In the genomic region with DNA sequence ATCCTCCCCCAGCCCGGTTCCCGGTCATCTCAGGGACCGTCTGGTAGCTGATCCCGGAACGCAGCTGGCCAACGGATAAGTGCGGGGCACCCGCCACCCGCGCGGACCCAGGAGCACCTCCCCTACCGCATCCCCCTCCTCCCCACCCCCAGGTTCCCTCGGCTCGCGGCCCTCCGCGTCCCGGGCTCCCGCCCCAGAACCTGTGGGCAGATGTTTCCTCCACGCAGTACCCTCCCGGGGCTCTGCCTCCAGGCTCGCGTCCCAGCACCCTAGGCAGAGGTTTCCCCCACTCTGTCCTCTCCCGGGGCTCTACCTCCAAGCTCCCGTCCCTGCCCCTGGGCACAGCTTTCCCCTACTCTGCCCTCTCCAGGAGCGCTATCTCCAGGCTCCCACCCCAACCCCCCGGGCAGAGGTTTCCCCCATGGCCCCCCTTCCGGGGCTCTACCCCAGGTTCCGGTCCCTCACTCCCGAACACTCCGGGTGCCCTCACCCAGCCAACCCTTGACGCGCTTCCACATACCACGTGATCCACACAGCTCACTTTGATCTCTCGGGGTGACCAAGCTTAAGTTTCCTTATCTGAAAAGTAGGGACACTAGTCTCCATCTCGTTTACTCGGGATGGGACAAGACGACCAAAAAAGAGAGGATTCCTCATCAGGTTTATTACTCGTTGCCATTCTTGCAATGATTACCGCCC, we compare ENCODE assay signal across 8 cellular contexts. TPM values are rescaled to one million over a fixed set of nuclear protein-coding genes. Genes with fewer than 3 reads are reported as not detected.
DNase-seq lines count a peak whose midpoint lies in the region; ATAC-seq and TF ChIP-seq lines count a peak whose summit lies in the region.

Gene CCDC38, minus strand, starts transcription at position 83 of the 699 bp plus-strand sequence. CDS start 6,105 bp downstream, outside the sequence.

- DNase-seq in AG10803 (ENCODE audit: low read depth) (peak; percentile 31), NCI-H345 treated with DMSO at 0.1 percent for 48 hours (lab: John Stamatoyannopoulos, UW; ENCODE audit: unreplicated experiment) (peak; percentile 70), choroid plexus epithelial cell (ENCODE audit: low read depth) (peak; percentile 26), left colon (peak; percentile 78 to 89)
- peak; percentile 67 for DNase-seq in activated CD4-positive, alpha-beta T cell treated with anti-CD3 and anti-CD28 coated beads for 1 hour
- peak; percentile 84 to 86 for DNase-seq in stimulated activated CD4-positive, alpha-beta T cell treated with anti-CD3 and anti-CD28 coated beads, Interleukin-2, amount 100 ng/mL, for 24 hours

- ATAC-seq in GM19025 (IDR thresholded peaks at IDR 0.05; ENCODE audit: low read depth, unreplicated experiment) (peak; percentile 98), HG03175 (IDR thresholded peaks at IDR 0.05; ENCODE audit: unreplicated experiment) (peak; percentile 97), left colon (peak; percentile 94)

- intact Hi-C loops in left colon (cut with DNase I, micrococcal nuclease): no loop called here

- H3K4me3 ChIP-seq in AG10803 (ENCODE audit: low read length) (peak within 1 kb of the TSS; percentile 62), choroid plexus epithelial cell (ENCODE audit: low read depth, low read length) (peak within 1 kb of the TSS; percentile 60)

- TF ChIP-seq CTCF in AG10803 (conservative IDR thresholded peaks at IDR 0.05; ENCODE audit: low read length) (no peak), choroid plexus epithelial cell (conservative IDR thresholded peaks at IDR 0.05; ENCODE audit: low read depth, low read length) (no peak)

RNA-seq across cellular contexts. Expression of gene CCDC38, which starts in this region (rescaled TPM):
- total RNA-seq in left colon: not detected

Comparison
In these comparisons a context has a peak if more than half of its experiments do, and no peak if none do; other contexts are left out.
1. Peak in every context shown above with its lines: DNase-seq, ATAC-seq and H3K4me3 ChIP-seq.
2. Peak in DNase-seq and ATAC-seq in left colon; RNA of the gene not detected or under 1 TPM.
3. DNase-seq: peak in every context shown above with its lines; median percentile 85 in stimulated activated CD4-positive, alpha-beta T cell treated with anti-CD3 and anti-CD28 coated beads, Interleukin-2, amount 100 ng/mL, for 24 hours; 84 in left colon; 70 in NCI-H345 treated with DMSO at 0.1 percent for 48 hours; 67 in activated CD4-positive, alpha-beta T cell treated with anti-CD3 and anti-CD28 coated beads for 1 hour; 31 in AG10803; 26 in choroid plexus epithelial cell.